ENCODE assay signal across 35 cellular contexts in the genomic region with DNA sequence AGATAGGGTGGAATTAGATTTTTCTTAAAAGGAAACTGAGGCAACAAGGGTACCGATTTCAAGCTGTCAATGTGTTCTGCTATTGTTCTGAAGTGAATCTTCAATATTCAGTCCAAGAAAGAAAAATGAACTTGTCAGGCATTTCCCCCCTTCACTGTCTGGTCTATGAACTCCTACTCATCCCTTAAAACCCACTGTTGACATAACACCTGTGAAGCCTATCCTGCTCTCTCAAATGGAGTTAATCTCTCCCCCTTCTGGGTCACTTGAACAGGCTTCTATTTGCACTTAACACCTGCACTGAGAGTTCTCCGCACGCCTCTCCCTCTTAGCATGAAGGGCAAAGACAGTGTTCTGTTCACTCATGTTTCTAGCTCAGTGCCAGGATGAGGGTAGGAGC.
"Had no signal": no experiment of that assay in that cellular context is flagged by ENCODE, and none has a peak within 500 bp of the region (broad histone marks: within the 10 kb centered on the region; RNA-seq: fewer than 3 reads in every experiment).

No MANE protein-coding gene starts in this region.

- H3K36me3 ChIP-seq: MG63 had no signal

- H3K4me2 ChIP-seq: KMS-11 had no signal

- H3K4me3 ChIP-seq: MG63 had no signal

- H3K27me3 ChIP-seq: MG63 had no signal

- DNase-seq: Karpas-422, Kasumi-1, KG1, MG63, MM.1S, MV-4-11, NCI-H1048, NCI-H1092, NCI-H1092 treated with DMSO at 0.1 percent for 48 hours, NCI-H1105, NCI-H1105 treated with DMSO at 0.1 percent for 48 hours, NCI-H1417, NCI-H1417 treated with DMSO at 0.1 percent for 48 hours, NCI-H1436, NCI-H1436 treated with DMSO at 0.1 percent for 48 hours, NCI-H146, NCI-H1694, NCI-H1694 treated with DMSO at 0.1 percent for 48 hours, NCI-H187, NCI-H187 treated with DMSO at 0.1 percent for 48 hours, NCI-H1930, NCI-H2029, NCI-H2029 treated with DMSO at 0.1 percent for 48 hours, NCI-H2081, NCI-H2081 treated with DMSO at 0.1 percent for 48 hours, NCI-H2107, NCI-H2171, NCI-H2171 treated with DMSO at 0.1 percent for 48 hours, NCI-H2227 treated with DMSO at 0.1 percent for 48 hours, NCI-H226, NCI-H345, NCI-H446, NCI-H446 treated with DMSO at 0.1 percent for 48 hours, NCI-H510A had no signal

- H3K27ac ChIP-seq: KMS-11 had no signal

- H3K9me3 ChIP-seq: MG63 had no signal

- H3K9ac ChIP-seq: KMS-11 had no signal
